Comparison of ENCODE assay signal across 8 cellular contexts in the genomic region with DNA sequence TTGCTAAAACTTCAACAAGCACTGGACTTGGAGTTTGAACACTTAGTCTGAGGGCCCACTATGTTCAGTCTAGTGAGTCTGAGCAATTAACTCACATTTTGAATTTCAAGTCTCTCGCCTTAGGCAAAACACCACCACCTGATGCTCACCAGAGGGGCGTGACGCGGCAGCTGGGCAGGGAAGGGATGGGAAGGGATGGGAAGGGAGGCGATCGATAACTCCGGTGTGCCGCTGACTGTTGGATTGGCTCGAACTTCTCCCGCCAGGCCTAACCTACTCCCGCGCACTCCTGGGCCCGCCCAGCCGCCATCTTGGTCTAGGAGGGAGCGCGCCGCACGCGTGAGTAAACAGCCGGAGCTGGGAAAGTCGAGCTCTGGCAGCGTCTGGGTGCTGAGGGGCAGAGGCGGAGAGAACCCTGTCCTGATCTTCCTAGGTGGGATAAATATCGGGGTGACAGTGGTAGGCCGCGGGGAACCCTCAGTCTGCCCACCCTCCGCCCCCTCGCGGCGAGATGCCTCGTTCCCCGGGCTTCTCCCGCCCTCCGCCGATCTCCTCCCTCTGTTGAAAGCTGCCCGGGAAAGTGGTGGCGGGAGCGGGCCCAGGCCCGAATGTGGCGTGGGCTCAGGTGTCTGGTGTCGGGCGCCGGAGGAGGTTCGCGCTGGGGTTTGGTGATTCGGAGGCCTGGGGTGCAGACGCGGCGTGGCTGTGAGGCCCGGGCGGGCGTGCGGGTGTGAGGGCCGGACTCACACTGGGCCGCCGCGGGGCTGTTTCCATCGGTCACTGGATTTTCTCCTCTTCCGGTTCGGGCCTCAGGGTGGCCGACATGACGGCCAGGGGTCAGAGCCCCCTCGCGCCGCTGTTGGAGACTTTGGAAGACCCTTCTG. TPM values are rescaled to one million over a fixed set of nuclear protein-coding genes. Genes with fewer than 3 reads are reported as not detected.
DNase-seq lines count a peak whose midpoint lies in the region; ATAC-seq and TF ChIP-seq lines count a peak whose summit lies in the region.

Gene RIF1, plus strand, starts transcription at position 302 of the 884 bp plus-strand sequence. Its CDS starts 522 bp downstream, at position 824.

- DNase-seq in BJ (ENCODE audit: low read depth): peak; percentile 58
- DNase-seq in NCI-H510A (lab: John Stamatoyannopoulos, UW): peak; percentile 87
- DNase-seq in activated CD4-positive, alpha-beta T cell treated with anti-CD3 and anti-CD28 coated beads for 36 hours: peak; percentile 91
- DNase-seq in stimulated activated CD4-positive, alpha-beta T cell treated with anti-CD3 and anti-CD28 coated beads, Interleukin-1b, Interleukin-23, amount 100 ng/mL, for 4 hours (ENCODE audit: low read depth in 2 of 2): peak; percentile 64 to 75

- intact Hi-C loops in activated CD4-positive, alpha-beta T cell treated with anti-CD3 and anti-CD28 coated beads for 36 hours (cut with DNase I, micrococcal nuclease): loop anchor here (1.0 to 2.0 kb wide), 3 partner anchors 121 to 1823 kb away; partner anchors contain the start of genes RBM43 (in 2 of the 2), MMADHC (in 1 of the 2) and NMI (in 1 of the 2)

- no peaks in the 10 kb centered on the region for H3K9me3 Mint-ChIP-seq in activated CD4-positive, alpha-beta T cell treated with anti-CD3 and anti-CD28 coated beads for 36 hours (ENCODE audit: low read depth)

- peak within 1 kb of the TSS; percentile 89 for H3K27ac ChIP-seq in cingulate gyrus (ENCODE audit: low read depth, low read length)
- H3K27ac ChIP-seq in layer of hippocampus (ENCODE audit: low read depth, low read length): peak within 1 kb of the TSS; percentile 93

- H3K36me3 Mint-ChIP-seq in activated CD4-positive, alpha-beta T cell treated with anti-CD3 and anti-CD28 coated beads for 36 hours (ENCODE audit: low read depth): peaks cover 32% of the 10 kb centered on the region

- TF ChIP-seq CTCF in BJ (IDR thresholded peaks at IDR 0.05; ENCODE audit: insufficient read depth, low read depth, low read length): peak; percentile 86

- H3K36me3 ChIP-seq in BJ (ENCODE audit: control insufficient read depth, insufficient read depth, low read length): no peaks in the 10 kb centered on the region

- H3K27me3 ChIP-seq in BJ (ENCODE audit: control insufficient read depth, insufficient read depth, low read length) (no peaks in the 10 kb centered on the region), layer of hippocampus (ENCODE audit: control insufficient read depth, insufficient read depth, low read length) (no peaks in the 10 kb centered on the region)

- peak; percentile 98 for ATAC-seq in HG03439 (IDR thresholded peaks at IDR 0.05; ENCODE audit: unreplicated experiment)
- ATAC-seq in activated CD4-positive, alpha-beta T cell treated with anti-CD3 and anti-CD28 coated beads for 36 hours: peak; percentile 97

- CTCF ChIA-PET in BJ (lab: Yijun Ruan, JAX): interaction anchor here (0.6 to 1.3 kb wide), 7 partner anchors 9 to 148 kb away, joined by 3 to 5 read pairs (median 4); partner anchors contain the start of gene RBM43
- CTCF ChIA-PET in activated CD4-positive, alpha-beta T cell treated with anti-CD3 and anti-CD28 coated beads for 36 hours (lab: Charles Lee): interaction anchor here (1.4 kb wide), 2 partner anchors 11 to 147 kb away, joined by 3 to 4 read pairs; no protein-coding TSS in a partner anchor

- peak within 1 kb of the TSS; percentile 97 for H3K4me3 Mint-ChIP-seq in activated CD4-positive, alpha-beta T cell treated with anti-CD3 and anti-CD28 coated beads for 36 hours

- no peaks in the 10 kb centered on the region for H3K27me3 Mint-ChIP-seq in activated CD4-positive, alpha-beta T cell treated with anti-CD3 and anti-CD28 coated beads for 36 hours

- POLR2A ChIA-PET in BJ (lab: Charles Lee): interaction anchor here (0.6 kb wide), 1 partner anchor 1820 kb away, joined by 18 read pairs; no protein-coding TSS in a partner anchor
- POLR2A ChIA-PET in activated CD4-positive, alpha-beta T cell treated with anti-CD3 and anti-CD28 coated beads for 36 hours (lab: Charles Lee): interaction anchor here (0.6 to 0.7 kb wide), 2 partner anchors 9 to 27 kb away, joined by 3 to 6 read pairs; no protein-coding TSS in a partner anchor

- H3K27ac Mint-ChIP-seq in activated CD4-positive, alpha-beta T cell treated with anti-CD3 and anti-CD28 coated beads for 36 hours: peak within 1 kb of the TSS; percentile 98

- peak; percentile 75 for TF ChIP-seq POLR2A in GM19193 (IDR thresholded peaks at IDR 0.05; ENCODE audit: extremely low read depth, insufficient read depth, insufficient read length)

- peaks cover 28% of the 10 kb centered on the region for H3K4me1 Mint-ChIP-seq in activated CD4-positive, alpha-beta T cell treated with anti-CD3 and anti-CD28 coated beads for 36 hours

- peak within 1 kb of the TSS; percentile 100 for H3K4me3 ChIP-seq in BJ (ENCODE audit: low read depth, low read length)

RNA-seq across cellular contexts. Expression of gene RIF1, which starts in this region (rescaled TPM):
- polyA plus RNA-seq in BJ (2011; rRNA removed): 5.7 and 10.8 TPM in 2 replicates
- 23.8 and 27.3 TPM in 2 replicates for polyA minus RNA-seq in BJ (2011; rRNA and poly(A)+ RNA removed)
- total RNA-seq in activated CD4-positive, alpha-beta T cell treated with anti-CD3 and anti-CD28 coated beads for 36 hours: 10 to 100 TPM; 55.7 to 67.1 TPM

Comparison
In these comparisons a context has a peak if more than half of its experiments do, and no peak if none do; other contexts are left out.
1. Peak in every context shown above with its lines: DNase-seq, ATAC-seq, H3K4me3 ChIP-seq and H3K27ac ChIP-seq.